8 cellular contexts compared by ENCODE assay signal in the genomic region with DNA sequence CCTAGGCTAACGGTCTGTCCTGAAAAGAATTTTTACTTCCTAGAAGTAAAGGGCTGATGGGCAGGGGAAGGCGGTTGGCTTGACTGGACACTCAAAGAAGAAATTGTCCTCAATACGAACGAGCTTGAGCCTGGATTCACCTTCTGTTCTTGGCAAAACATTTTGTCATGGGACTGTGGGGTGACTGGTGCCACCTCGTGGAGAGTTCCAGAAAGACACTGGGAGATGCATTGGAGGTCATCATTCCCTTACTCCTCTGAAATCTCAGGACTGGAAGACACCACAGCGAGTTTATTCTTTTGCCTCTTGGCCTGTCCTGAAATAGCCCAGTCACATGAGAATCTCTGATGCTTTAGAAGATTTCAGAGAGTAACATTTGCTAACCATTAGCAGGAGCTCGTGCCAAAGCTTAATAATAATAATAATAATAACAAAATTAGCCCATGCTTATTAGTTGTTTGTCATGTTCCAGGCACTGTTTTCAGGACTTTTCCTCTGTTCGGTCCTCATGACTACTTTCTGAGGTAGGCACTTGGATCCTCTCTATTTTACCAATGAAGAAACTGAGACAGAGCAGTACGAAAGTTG. TPM values are rescaled to one million over a fixed set of nuclear protein-coding genes. Genes with fewer than 3 reads are reported as not detected.
DNase-seq lines count a peak whose midpoint lies in the region; ATAC-seq, FAIRE-seq and TF ChIP-seq lines count a peak whose summit lies in the region.

No MANE protein-coding gene starts in this region.

- POLR2A ChIA-PET in MCF 10A (lab: Yijun Ruan, JAX): interaction anchor here (0.6 to 0.8 kb wide), 2 partner anchors 8 to 644 kb away, joined by 3 read pairs; no protein-coding TSS in a partner anchor

- no peak overlapping the region for H3K27ac Mint-ChIP-seq in MCF 10A (ENCODE audit: low read depth, unreplicated experiment)

- peak; percentile 12 for DNase-seq in NCI-H1436 (lab: John Stamatoyannopoulos, UW)
- DNase-seq in NCI-H1436 treated with DMSO at 0.1 percent for 48 hours (lab: John Stamatoyannopoulos, UW): no peak
- DNase-seq in H54 (ENCODE audit: insufficient read length, low spot score): peak; percentile 42
- peak; percentile 57 for DNase-seq in M059J (ENCODE audit: low read depth)
- peak; percentile 76 for DNase-seq in MCF 10A (ENCODE audit: unreplicated experiment)
- DNase-seq in iris pigment epithelial cell (ENCODE audit: low read depth): peak; percentile 70
- DNase-seq in stimulated activated CD4-positive, alpha-beta T cell treated with anti-CD3 and anti-CD28 coated beads, Interleukin-1b, Interleukin-23, amount 100 ng/mL, for 24 hours (ENCODE audit: low read depth in 4 of 4, low spot score in 1 of 4): peak in 3 of 4 experiments; percentile 13 to 26 (median 14)

- TF ChIP-seq POLR2A in H54 (IDR thresholded peaks at IDR 0.05; ENCODE audit: low read depth, low read length): no peak

- TF ChIP-seq CTCF in MCF 10A (IDR thresholded peaks at IDR 0.05; ENCODE audit: unreplicated experiment): peak; percentile 73

- CTCF ChIA-PET in MCF 10A (lab: Yijun Ruan, JAX): interaction anchor here (0.5 to 9.0 kb wide), 42 partner anchors 9 to 1590 kb away, joined by 3 to 96 read pairs (median 4); partner anchors contain the start of gene TMEM182

- H3K9me3 Mint-ChIP-seq in MCF 10A (ENCODE audit: unreplicated experiment): no peaks in the 10 kb centered on the region

- peaks cover 9% of the 10 kb centered on the region for H3K36me3 Mint-ChIP-seq in MCF 10A (ENCODE audit: insufficient read depth, unreplicated experiment)

- intact Hi-C loops in MCF 10A (cut with micrococcal nuclease): loop anchor here (1.0 to 10.0 kb wide), 4 partner anchors 53 to 334 kb away; partner anchors contain the start of genes SLC9A2 and SLC9A4

- H3K27me3 Mint-ChIP-seq in MCF 10A (ENCODE audit: insufficient read depth, unreplicated experiment): no peaks in the 10 kb centered on the region

- peak; percentile 96 for FAIRE-seq in H54 (lab: Jason Lieb, UNC)

- H3K4me3 Mint-ChIP-seq in MCF 10A (ENCODE audit: unreplicated experiment): no peak overlapping the region

- no TSS peak for BruUV-seq in MCF 10A (replicated peaks; lab: Mats Ljungman, UMichigan)

- peak; percentile 93 for ATAC-seq in SK-N-SH treated with all-trans-retinoic acid at 6 μM for 48 hours

- H3K4me1 Mint-ChIP-seq in MCF 10A (ENCODE audit: insufficient read depth, unreplicated experiment): no peaks in the 10 kb centered on the region

TF ChIP-seq in SK-N-SH treated with all-trans-retinoic acid at 6 μM for 48 hours, 23 proteins besides CTCF, POLR2A, EP300 and RAD21:
- no peak for TF ChIP-seq ESRRG (CRISPR knock-in tag; IDR thresholded peaks at IDR 0.05)
- TF ChIP-seq TOX (CRISPR knock-in tag; IDR thresholded peaks at IDR 0.05; ENCODE audit: borderline replicate concordance): no peak
- no peak for TF ChIP-seq GLIS3 (CRISPR knock-in tag; IDR thresholded peaks at IDR 0.05)
- no peak for TF ChIP-seq SNAI2 (CRISPR knock-in tag; IDR thresholded peaks at IDR 0.05)
- TF ChIP-seq ARNTL (CRISPR knock-in tag; IDR thresholded peaks at IDR 0.05; ENCODE audit: borderline replicate concordance, low read depth): no peak
- no peak for TF ChIP-seq ISL1 (CRISPR knock-in tag; IDR thresholded peaks at IDR 0.05)
- no peak for TF ChIP-seq PATZ1 (CRISPR knock-in tag; IDR thresholded peaks at IDR 0.05; ENCODE audit: borderline replicate concordance)
- TF ChIP-seq, protein P1, sequence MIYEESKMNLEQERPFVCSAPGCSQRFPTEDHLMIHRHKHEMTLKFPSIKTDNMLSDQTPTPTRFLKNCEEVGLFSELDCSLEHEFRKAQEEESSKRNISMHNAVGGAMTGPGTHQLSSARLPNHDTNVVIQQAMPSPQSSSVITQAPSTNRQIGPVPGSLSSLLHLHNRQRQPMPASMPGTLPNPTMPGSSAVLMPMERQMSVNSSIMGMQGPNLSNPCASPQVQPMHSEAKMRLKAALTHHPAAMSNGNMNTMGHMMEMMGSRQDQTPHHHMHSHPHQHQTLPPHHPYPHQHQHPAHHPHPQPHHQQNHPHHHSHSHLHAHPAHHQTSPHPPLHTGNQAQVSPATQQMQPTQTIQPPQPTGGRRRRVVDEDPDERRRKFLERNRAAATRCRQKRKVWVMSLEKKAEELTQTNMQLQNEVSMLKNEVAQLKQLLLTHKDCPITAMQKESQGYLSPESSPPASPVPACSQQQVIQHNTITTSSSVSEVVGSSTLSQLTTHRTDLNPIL (CRISPR knock-in tag; IDR thresholded peaks at IDR 0.05; ENCODE audit: low read depth): no peak
- no peak for TF ChIP-seq PPARA (CRISPR knock-in tag; IDR thresholded peaks at IDR 0.05; ENCODE audit: borderline replicate concordance)
- no peak for TF ChIP-seq POU6F1 (CRISPR knock-in tag; IDR thresholded peaks at IDR 0.05; ENCODE audit: borderline replicate concordance, low read depth)
- no peak for TF ChIP-seq OSR1 (CRISPR knock-in tag; IDR thresholded peaks at IDR 0.05)
- no peak for TF ChIP-seq ZNF70 (CRISPR knock-in tag; IDR thresholded peaks at IDR 0.05)
- TF ChIP-seq ZNF565 (CRISPR knock-in tag; conservative IDR thresholded peaks at IDR 0.05; ENCODE audit: low read depth): no peak

RNA-seq across cellular contexts. Expression of gene TMEM182, which starts 44.5 kb away (rescaled TPM):
- 5.5 and 11.1 TPM in 2 replicates for total RNA-seq in M059J (2014; rRNA removed; shearing (Covaris generic))
- 5.3 and 5.7 TPM in 2 replicates for total RNA-seq in MCF 10A (2022)
